11 cellular contexts compared by ENCODE assay signal in genomic region chr5:33631786-33632185, GRCh38.
DNase-seq lines count a peak whose midpoint lies in the region; ATAC-seq lines count a peak whose summit lies in the region.
"Had no signal": no experiment of that assay in that cellular context is flagged by ENCODE, and none has a peak within 500 bp of the region (broad histone marks: within the 10 kb centered on the region; RNA-seq: fewer than 3 reads in every experiment).

No MANE protein-coding gene starts in this region.

- ATAC-seq in GM18861 (IDR thresholded peaks at IDR 0.05; ENCODE audit: unreplicated experiment), result peak; percentile 97
- ATAC-seq in GM21737 (IDR thresholded peaks at IDR 0.05; ENCODE audit: unreplicated experiment), result peak; percentile 91
- ATAC-seq in HG03469 (IDR thresholded peaks at IDR 0.05; ENCODE audit: unreplicated experiment), result peak; percentile 96

- DNase-seq in glomerular visceral epithelial cell (ENCODE audit: extremely low spot score) (peak; percentile 81), RKO (ENCODE audit: low spot score) (no peak), NOMO-1 (lab: John Stamatoyannopoulos, UW; ENCODE audit: unreplicated experiment in 2 of 2) (no peak), midbrain (lab: John Stamatoyannopoulos, UW) (no peak), amniotic stem cell (lab: John Stamatoyannopoulos, UW) (no peak)
- DNase-seq: activated naive CD4-positive, alpha-beta T cell treated with anti-CD3 and anti-CD28 coated beads for 36 hours; spleen; stomach had no signal
